1 cellular context compared by ENCODE assay signal in genomic region chr14:52801014-52801708, GRCh38.
TF ChIP-seq lines count a peak whose summit lies in the region.

No MANE protein-coding gene starts in this region.

TF ChIP-seq in SK-N-SH, 30 proteins besides CTCF, POLR2A, EP300 and RAD21 (continued from another document):
- no peak for TF ChIP-seq EZH2phosphoT487 (IDR thresholded peaks at IDR 0.05; ENCODE audit: borderline replicate concordance, low read depth)
- no peak for TF ChIP-seq ELF1 (IDR thresholded peaks at IDR 0.05)
- no peak for TF ChIP-seq FOXM1 (IDR thresholded peaks at IDR 0.05; ENCODE audit: low read depth)
- no peak for TF ChIP-seq USF1 (IDR thresholded peaks at IDR 0.05; ENCODE audit: borderline replicate concordance, low read depth)
- no peak for TF ChIP-seq YY1 (IDR thresholded peaks at IDR 0.05; ENCODE audit: low read depth)
- TF ChIP-seq FOXJ3 (CRISPR knock-in tag; IDR thresholded peaks at IDR 0.05), result no peak
- no peak for TF ChIP-seq GABPA (IDR thresholded peaks at IDR 0.05; ENCODE audit: low read depth)
- TF ChIP-seq MXI1 (IDR thresholded peaks at IDR 0.05; ENCODE audit: low read depth, low read length), result no peak
- TF ChIP-seq RFX5 (IDR thresholded peaks at IDR 0.05; ENCODE audit: low read length), result no peak
- no peak for TF ChIP-seq TEAD4 (IDR thresholded peaks at IDR 0.05; ENCODE audit: borderline replicate concordance, insufficient read depth)
- no peak for TF ChIP-seq CHD2 (IDR thresholded peaks at IDR 0.05; ENCODE audit: low read length, partially characterized antibody)
- TF ChIP-seq MAX (IDR thresholded peaks at IDR 0.05; ENCODE audit: low read depth), result no peak
- TF ChIP-seq SIN3A (IDR thresholded peaks at IDR 0.05; ENCODE audit: borderline replicate concordance, low read depth, low read length), result no peak
- no peak for TF ChIP-seq TAF1 (IDR thresholded peaks at IDR 0.05; ENCODE audit: borderline replicate concordance, low read depth, low read length)
